Comparison of ENCODE assay signal across 1 cellular context in genomic region chr11:78630561-78631303, GRCh38.
TF ChIP-seq lines count a peak whose summit lies in the region.

No MANE protein-coding gene starts in this region.

TF ChIP-seq in H1, 55 proteins besides CTCF, POLR2A, EP300 and RAD21:
- TF ChIP-seq EGR1 (IDR thresholded peaks at IDR 0.05; ENCODE audit: borderline replicate concordance, low read depth, low read length) (no peak), SIX5 (IDR thresholded peaks at IDR 0.05; ENCODE audit: low read depth, low read length) (0 out of 2 replicates have a peak, but pooled peaks have one; percentile 21), TEAD4 (IDR thresholded peaks at IDR 0.05; ENCODE audit: low read depth, low read length) (peak; percentile 18; the same call in 1 of the 2 replicates), CEBPB (IDR thresholded peaks at IDR 0.05; ENCODE audit: low read depth, low read length) (no peak), KDM4A (IDR thresholded peaks at IDR 0.05; ENCODE audit: low read depth, low read length, severe bottlenecking) (no peak), NANOG (IDR thresholded peaks at IDR 0.05; ENCODE audit: insufficient read depth, low read depth, low read length, poor library complexity, severe bottlenecking) (no peak), BRCA1 (IDR thresholded peaks at IDR 0.05; ENCODE audit: low read depth, low read length) (no peak), MAX (IDR thresholded peaks at IDR 0.05) (no peak), RFX5 (IDR thresholded peaks at IDR 0.05; ENCODE audit: borderline replicate concordance, low read depth, low read length) (no peak)
